ENCODE assay signal across 25 cellular contexts in genomic region chr2:152328013-152328412, GRCh38. TPM values are rescaled to one million over a fixed set of nuclear protein-coding genes. Genes with fewer than 3 reads are reported as not detected.
DNase-seq lines count a peak whose midpoint lies in the region; ATAC-seq, FAIRE-seq and TF ChIP-seq lines count a peak whose summit lies in the region.
"Had no signal": no experiment of that assay in that cellular context is flagged by ENCODE, and none has a peak within 500 bp of the region (broad histone marks: within the 10 kb centered on the region; RNA-seq: fewer than 3 reads in every experiment).

No MANE protein-coding gene starts in this region.

- H3K27ac ChIP-seq in A549: no peak overlapping the region
- no peak overlapping the region for H3K27ac ChIP-seq in ovary
- H3K27ac ChIP-seq: BLaER1 had no signal

- no peak overlapping the region for H3K4me2 ChIP-seq in A549
- H3K4me2 ChIP-seq: BLaER1 had no signal

- TF ChIP-seq CTCF in A549 (IDR thresholded peaks at IDR 0.05) (no peak), ovary (IDR thresholded peaks at IDR 0.05) (no peak)

- DNase-seq in A549 (ENCODE audit: low read depth in 1 of 2, low spot score in 1 of 2) (no peak), frontal cortex (ENCODE audit: low spot score in 2 of 2) (no peak), NCI-H2081 (lab: John Stamatoyannopoulos, UW) (no peak), ovary (no peak)
- no peak for DNase-seq in activated CD4-positive, alpha-beta T cell treated with anti-CD3 and anti-CD28 coated beads for 1 hour
- DNase-seq: 8988T; ACHN; BE2C; C1 segment of cervical spinal cord; CD4-positive, alpha-beta memory T cell; CD4-positive, CD25-positive, alpha-beta regulatory T cell; CD8-positive, alpha-beta memory T cell; COR-L47; DMS 273 treated with DMSO at 0.1 percent for 48 hours; DMS153; DMS53; DMS79; DND-41; EL; GDM1 had no signal

- no peak for ATAC-seq in A549
- ATAC-seq: GM12878 had no signal

- H3K4me1 ChIP-seq in A549 (no peaks in the 10 kb centered on the region), ovary (ENCODE audit: insufficient read depth) (no peaks in the 10 kb centered on the region)
- H3K4me1 ChIP-seq: BE2C had no signal

- POLR2A ChIA-PET in A549 (lab: Yijun Ruan, JAX): no interaction called here

- CTCF ChIA-PET in A549 (lab: Yijun Ruan, JAX): no interaction called here

- H3K27me3 ChIP-seq in ovary: no peaks in the 10 kb centered on the region
- H3K27me3 ChIP-seq: BE2C, BLaER1 had no signal

- TF ChIP-seq POLR2A in A549 (IDR thresholded peaks at IDR 0.05; ENCODE audit: low read length): no peak
- TF ChIP-seq POLR2A in ovary (IDR thresholded peaks at IDR 0.05): no peak

- no peaks in the 10 kb centered on the region for H3K9me3 ChIP-seq in A549
- H3K9me3 ChIP-seq in ovary: no peaks in the 10 kb centered on the region
- H3K9me3 ChIP-seq: BE2C, BLaER1 had no signal

- peak; percentile 55 for FAIRE-seq in A204.1 (lab: Jason Lieb, UNC)
- FAIRE-seq in A549 (lab: Jason Lieb, UNC): no peak
- peak; percentile 78 for FAIRE-seq in frontal cortex (lab: Jason Lieb, UNC)
- FAIRE-seq: GM12878, GM12892, GM18507 had no signal

- TF ChIP-seq RAD21 in A549 (conservative IDR thresholded peaks at IDR 0.05 in 1 of 2, IDR thresholded peaks at IDR 0.05 in 1 of 2): no peak

- TF ChIP-seq EP300 in A549 (IDR thresholded peaks at IDR 0.05): no peak
- TF ChIP-seq EP300 in ovary (IDR thresholded peaks at IDR 0.05): no peak

- no peak overlapping the region for H3K4me3 ChIP-seq in A549
- no peak overlapping the region for H3K4me3 ChIP-seq in ovary
- H3K4me3 ChIP-seq: BLaER1, GM12878 had no signal

- WGBS in A549 (ENCODE audit: missing lambda C conversion rate): 77% methylated on average over 2 of the region's 2 CpGs
- WGBS in ovary, 3 donors: 90 to 95% (median 91%) methylated on average over 2 of the region's 2 CpGs

- intact Hi-C loops in ovary (cut with DNase I): no loop called here

- H3K36me3 ChIP-seq in ovary: no peaks in the 10 kb centered on the region
- H3K36me3 ChIP-seq: BE2C, BLaER1 had no signal

TF ChIP-seq in A549, 52 proteins besides CTCF, POLR2A, EP300 and RAD21:
- TF ChIP-seq ELK1 (IDR thresholded peaks at IDR 0.05; ENCODE audit: low read depth, low read length) (no peak), ZC3H11A (IDR thresholded peaks at IDR 0.05) (peak; percentile 36)
TF ChIP-seq in A549: peak in this region for 1.

RNA-seq across cellular contexts. Expression of gene FMNL2, which starts 7.0 kb away (rescaled TPM):
- polyA plus RNA-seq in A549 (2011; rRNA removed) (33.9 and 36.5 TPM in 2 replicates), A549 (2017; fragmentation: RNase III; extraction: RNeasy Plus Mini Kit Qiagen cat#74134 plus additional on column Dnase treatment) (23.0 to 27.9 TPM (median 24.6 TPM) in 3 replicates), ovary (10 to 100 TPM; 37.9 to 42.0 TPM)
- 8.9 and 10.5 TPM in 2 replicates for polyA plus RNA-seq in A549 (2012; cell fraction: cytosol; rRNA removed)
- 7.2 and 11.8 TPM in 2 replicates for polyA plus RNA-seq in A549 (2012; cell fraction: nucleus; rRNA removed)
- 9.3 and 11.1 TPM in 2 replicates for polyA minus RNA-seq in A549 (2011; rRNA and poly(A)+ RNA removed)
- total RNA-seq in frontal cortex (93.8 TPM), ovary (10 to 100 TPM; 30.3 to 89.1 (median 53.6) TPM)
